1 cellular context compared by ENCODE assay signal in genomic region chr6:139570166-139570565, GRCh38.
TF ChIP-seq lines count a peak whose summit lies in the region.

No MANE protein-coding gene starts in this region.

TF ChIP-seq in HCT116, 20 proteins besides CTCF, POLR2A, EP300 and RAD21 (continued from another document):
- TF ChIP-seq YY1 (IDR thresholded peaks at IDR 0.05; ENCODE audit: extremely low read depth, insufficient replicate concordance, low read depth, low read length) = no peak
